In genomic region chr10:93150990-93151547, GRCh38 we compare ENCODE assay signal across 15 cellular contexts.
DNase-seq lines count a peak whose midpoint lies in the region; ATAC-seq and TF ChIP-seq lines count a peak whose summit lies in the region.
"Had no signal": no experiment of that assay in that cellular context is flagged by ENCODE, and none has a peak within 500 bp of the region (broad histone marks: within the 10 kb centered on the region; RNA-seq: fewer than 3 reads in every experiment).

No MANE protein-coding gene starts in this region.

- TF ChIP-seq CTCF in GM23338 (conservative IDR thresholded peaks at IDR 0.05; ENCODE audit: low read depth in 2 of 2), result peak in 1 of 2 experiments; percentile 33; a peak in 2 of 4 replicates
- TF ChIP-seq CTCF in choroid plexus epithelial cell (conservative IDR thresholded peaks at IDR 0.05; ENCODE audit: low read depth, low read length), result peak; percentile 3
- no peak for TF ChIP-seq CTCF in CD14-positive monocyte (IDR thresholded peaks at IDR 0.05)

- no peak overlapping the region for H4K8ac ChIP-seq in neuronal stem cell (ENCODE audit: low read depth, low read length)

- H2BK15ac ChIP-seq in neuronal stem cell (ENCODE audit: low read length), result no peak overlapping the region

- H3K14ac ChIP-seq in neuronal stem cell (ENCODE audit: low read length), result no peak overlapping the region

- peak overlapping the region; percentile 1 for H3K18ac ChIP-seq in neuronal stem cell (ENCODE audit: low read length)

- H2AK5ac ChIP-seq in neuronal stem cell (ENCODE audit: low read depth, low read length), result no peak overlapping the region

- peaks cover 41% of the 10 kb centered on the region for H3K9me3 Mint-ChIP-seq in GM23338
- H3K9me3 Mint-ChIP-seq in CD14-positive monocyte, result peaks cover 5 to 16% (median 10%) of the 10 kb centered on the region in 7 donors

- H2BK5ac ChIP-seq in neuronal stem cell (ENCODE audit: low read length), result no peak overlapping the region

- H2AFZ ChIP-seq in GM23338 (peak overlapping the region; percentile 76; the same call in 1 of the 2 replicates), neuronal stem cell (ENCODE audit: low read length) (peak overlapping the region; percentile 23)

- H4K91ac ChIP-seq in neuronal stem cell (ENCODE audit: low read depth, low read length, poor library complexity), result no peak overlapping the region

- WGBS in neuronal stem cell (ENCODE audit: extremely low coverage in 2 of 2, insufficient read length in 2 of 2, insufficient replicate concordance in 1 of 2), 2 donors, result no CpG with 5 or more reads among the region's 8 CpGs

- no peaks in the 10 kb centered on the region for H3K79me1 ChIP-seq in neuronal stem cell (ENCODE audit: low read depth, low read length)

- H2BK120ac ChIP-seq in neuronal stem cell (ENCODE audit: low read depth, low read length), result no peak overlapping the region

- no peaks in the 10 kb centered on the region for H3K79me2 ChIP-seq in GM23338 (replicated peaks; ENCODE audit: insufficient read depth)

- H3K4me1 ChIP-seq in GM23338 (ENCODE audit: insufficient read depth) (0 out of 2 replicates have a peak, but pooled peaks cover 3% of the 10 kb centered on the region), SJSA1 (replicated peaks) (peaks cover 20% of the 10 kb centered on the region), neuronal stem cell (ENCODE audit: control insufficient read depth in 2 of 2, insufficient read depth in 1 of 2, low read depth in 1 of 2, low read length in 2 of 2) (no peaks in the 10 kb centered on the region)
- H3K4me1 ChIP-seq: Peyer's patch had no signal

- H3K9ac ChIP-seq in neuronal stem cell (ENCODE audit: low read depth, low read length, poor library complexity), result no peak overlapping the region

- no peak overlapping the region for H3K4ac ChIP-seq in neuronal stem cell (ENCODE audit: low read length)

- H3K4me2 ChIP-seq in GM23338, result no peak overlapping the region
- H3K4me2 ChIP-seq in neuronal stem cell (ENCODE audit: insufficient read depth, low read length, poor library complexity, severe bottlenecking), result no peak overlapping the region

- H3K36me3 ChIP-seq in GM23338 (ENCODE audit: insufficient read depth) (no peaks in the 10 kb centered on the region), SJSA1 (no peaks in the 10 kb centered on the region), neuronal stem cell (replicated peaks in 1 of 2; ENCODE audit: control insufficient read depth in 2 of 2, insufficient read depth in 2 of 2, low read length in 2 of 2) (no peaks in the 10 kb centered on the region)
- H3K36me3 ChIP-seq: Peyer's patch had no signal

- 0 out of 2 replicates have a peak, but pooled peaks cover 7% of the 10 kb centered on the region for H3K9me2 ChIP-seq in GM23338 (ENCODE audit: insufficient read depth)

- H3K9me3 ChIP-seq in SJSA1 (replicated peaks), result 0 out of 2 replicates have a peak, but pooled peaks cover 8% of the 10 kb centered on the region
- no peaks in the 10 kb centered on the region for H3K9me3 ChIP-seq in neuronal stem cell (replicated peaks in 1 of 2; ENCODE audit: control insufficient read depth in 2 of 2, insufficient read depth in 1 of 2, low read depth in 1 of 2, low read length in 2 of 2)
- H3K9me3 ChIP-seq: Peyer's patch had no signal

- H3K27ac Mint-ChIP-seq in GM23338 (no peak overlapping the region), CD14-positive monocyte (no peak overlapping the region)
- H3K27ac Mint-ChIP-seq: CD8-positive, alpha-beta T cell had no signal

- H3K4me1 Mint-ChIP-seq in GM23338 (peaks cover 8% of the 10 kb centered on the region), CD14-positive monocyte (peaks cover 37% of the 10 kb centered on the region)

- no peak for ATAC-seq in GM23338
- ATAC-seq: CD8-positive, alpha-beta T cell had no signal

- no peak overlapping the region for H3K23ac ChIP-seq in neuronal stem cell (ENCODE audit: low read depth, low read length, poor library complexity)

- H3F3A ChIP-seq in GM23338 (replicated peaks; ENCODE audit: low read depth), result no peaks in the 10 kb centered on the region

- no peak overlapping the region for H3K27ac ChIP-seq in GM23338 (ENCODE audit: low read depth)
- peak overlapping the region; percentile 65 for H3K27ac ChIP-seq in SJSA1
- H3K27ac ChIP-seq in neuronal stem cell (replicated peaks; ENCODE audit: low read length), result no peak overlapping the region
- H3K27ac ChIP-seq: Peyer's patch had no signal

- H3K27me3 ChIP-seq in GM23338 (ENCODE audit: insufficient read depth) (no peaks in the 10 kb centered on the region), SJSA1 (replicated peaks) (no peaks in the 10 kb centered on the region), neuronal stem cell (ENCODE audit: control insufficient read depth in 3 of 3, insufficient read depth in 3 of 3, low read depth in 1 of 3, low read length in 3 of 3) (peaks cover 0 to 6% (median 0%) of the 10 kb centered on the region in 3 experiments)
- H3K27me3 ChIP-seq: Peyer's patch had no signal

- H3K27me3 Mint-ChIP-seq in GM23338 (ENCODE audit: insufficient read depth, low read depth, poor library complexity) (no peaks in the 10 kb centered on the region), CD14-positive monocyte (ENCODE audit: low read depth in 3 of 3) (peaks cover 18 to 31% (median 26%) of the 10 kb centered on the region in 3 donors)

- H2BK12ac ChIP-seq in neuronal stem cell (ENCODE audit: low read length), result no peak overlapping the region

- H3K36me3 Mint-ChIP-seq in GM23338 (ENCODE audit: low read depth), result peaks cover 12% of the 10 kb centered on the region
- no peaks in the 10 kb centered on the region for H3K36me3 Mint-ChIP-seq in CD14-positive monocyte
- H3K36me3 Mint-ChIP-seq: CD8-positive, alpha-beta T cell had no signal

- DNase-seq in GM23338 (ENCODE audit: low spot score), result no peak
- DNase-seq in SJSA1 (ENCODE audit: low read depth in 1 of 2, low spot score in 2 of 2), result no peak
- no peak for DNase-seq in choroid plexus epithelial cell (ENCODE audit: low read depth)
- no peak for DNase-seq in neuronal stem cell (ENCODE audit: low spot score)
- DNase-seq in cortex of kidney (lab: John Stamatoyannopoulos, UW), result no peak
- DNase-seq in D341Med (ENCODE audit: low spot score), result no peak
- no peak for DNase-seq in activated CD8-positive, alpha-beta memory T cell treated with anti-CD3 and anti-CD28 coated beads for 24 hours
- no peak for DNase-seq in CD14-positive monocyte (ENCODE audit: low spot score)
- DNase-seq: CD8-positive, alpha-beta T cell; HCEC 1CT; NCI-H1092 treated with DMSO at 0.1 percent for 48 hours; NCI-H1694; NCI-H510A; Peyer's patch; SHP77 treated with DMSO at 0.1 percent for 48 hours had no signal

- no peaks in the 10 kb centered on the region for H4K20me1 ChIP-seq in GM23338 (replicated peaks; ENCODE audit: insufficient read depth)

- no peak overlapping the region for H3K4me3 ChIP-seq in GM23338
- H3K4me3 ChIP-seq in SJSA1, result no peak overlapping the region
- H3K4me3 ChIP-seq in choroid plexus epithelial cell (ENCODE audit: low read depth, low read length), result no peak overlapping the region
- no peak overlapping the region for H3K4me3 ChIP-seq in neuronal stem cell (ENCODE audit: low read length in 2 of 2)
- H3K4me3 ChIP-seq: Peyer's patch had no signal

- intact Hi-C loops in CD14-positive monocyte (cut with micrococcal nuclease), result no loop called here

- H3K4me3 Mint-ChIP-seq in GM23338, result no peak overlapping the region
- no peak overlapping the region for H3K4me3 Mint-ChIP-seq in CD14-positive monocyte
- H3K4me3 Mint-ChIP-seq: CD8-positive, alpha-beta T cell had no signal

TF ChIP-seq in GM23338, 12 proteins besides CTCF, POLR2A, EP300 and RAD21 (continues in another document):
- TF ChIP-seq, protein P1, sequence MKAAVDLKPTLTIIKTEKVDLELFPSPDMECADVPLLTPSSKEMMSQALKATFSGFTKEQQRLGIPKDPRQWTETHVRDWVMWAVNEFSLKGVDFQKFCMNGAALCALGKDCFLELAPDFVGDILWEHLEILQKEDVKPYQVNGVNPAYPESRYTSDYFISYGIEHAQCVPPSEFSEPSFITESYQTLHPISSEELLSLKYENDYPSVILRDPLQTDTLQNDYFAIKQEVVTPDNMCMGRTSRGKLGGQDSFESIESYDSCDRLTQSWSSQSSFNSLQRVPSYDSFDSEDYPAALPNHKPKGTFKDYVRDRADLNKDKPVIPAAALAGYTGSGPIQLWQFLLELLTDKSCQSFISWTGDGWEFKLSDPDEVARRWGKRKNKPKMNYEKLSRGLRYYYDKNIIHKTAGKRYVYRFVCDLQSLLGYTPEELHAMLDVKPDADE (IDR thresholded peaks at IDR 0.05), result no peak
- no peak for TF ChIP-seq CREB1 (CRISPR knock-in tag; IDR thresholded peaks at IDR 0.05; ENCODE audit: low read depth)
- no peak for TF ChIP-seq ZNF331 (CRISPR knock-in tag; IDR thresholded peaks at IDR 0.05; ENCODE audit: low read depth)
- no peak for TF ChIP-seq EZH2 (IDR thresholded peaks at IDR 0.05; ENCODE audit: low read depth, unreplicated experiment)
- TF ChIP-seq REST (IDR thresholded peaks at IDR 0.05; ENCODE audit: unreplicated experiment), result no peak
- no peak for TF ChIP-seq ZNF114 (CRISPR knock-in tag; IDR thresholded peaks at IDR 0.05)
